ENCODE assay signal across 1 cellular context in genomic region chr5:58265531-58265930, GRCh38.
TF ChIP-seq lines count a peak whose summit lies in the region.

No MANE protein-coding gene starts in this region.

TF ChIP-seq in GM23338, 12 proteins besides CTCF, POLR2A, EP300 and RAD21 (continued from another document):
- no peak for TF ChIP-seq ZNF462 (CRISPR knock-in tag; IDR thresholded peaks at IDR 0.05)
- TF ChIP-seq EZH2 (IDR thresholded peaks at IDR 0.05; ENCODE audit: low read depth, unreplicated experiment) = no peak
